14 cellular contexts compared by ENCODE assay signal in genomic region chr4:139042981-139043460, GRCh38. TPM values are rescaled to one million over a fixed set of nuclear protein-coding genes. Genes with fewer than 3 reads are reported as not detected.
DNase-seq lines count a peak whose midpoint lies in the region; ATAC-seq and TF ChIP-seq lines count a peak whose summit lies in the region.
"Had no signal": no experiment of that assay in that cellular context is flagged by ENCODE, and none has a peak within 500 bp of the region (broad histone marks: within the 10 kb centered on the region; RNA-seq: fewer than 3 reads in every experiment).

No MANE protein-coding gene starts in this region.

- peaks cover 14% of the 10 kb centered on the region for H3K36me3 ChIP-seq in IMR-90 (ENCODE audit: control insufficient read depth, insufficient read depth, low read length)
- peaks cover 0 to 53% (median 40%) of the 10 kb centered on the region in 4 donors for H3K36me3 ChIP-seq in stomach

- no peak for TF ChIP-seq RAD21 in IMR-90 (IDR thresholded peaks at IDR 0.05; ENCODE audit: low read length)

- H2BK20ac ChIP-seq in IMR-90 (ENCODE audit: low read depth, low read length), result no peak overlapping the region

- 0 out of 4 replicates have a peak overlapping the region, but pooled peaks of 1 of the 2 experiments have one; percentile 2 for H4K8ac ChIP-seq in IMR-90 (ENCODE audit: low read depth in 2 of 2, low read length in 2 of 2)

- no peak overlapping the region for H2BK5ac ChIP-seq in IMR-90 (ENCODE audit: low read depth, low read length, poor library complexity, severe bottlenecking)

- no peak overlapping the region for H4K5ac ChIP-seq in IMR-90 (ENCODE audit: low read depth, low read length)

- BruUV-seq in IMR-90 (replicated peaks; lab: Mats Ljungman, UMichigan), result no TSS peak

- TF ChIP-seq POLR2A in IMR-90 (IDR thresholded peaks at IDR 0.05; ENCODE audit: low read depth, low read length) (no peak), stomach (IDR thresholded peaks at IDR 0.05) (no peak)

- H3K23ac ChIP-seq in IMR-90 (ENCODE audit: low read depth, low read length), result no peak overlapping the region

- H3K27me3 ChIP-seq in IMR-90 (ENCODE audit: control insufficient read depth, insufficient read depth, low read length) (no peaks in the 10 kb centered on the region), stomach (no peaks in the 10 kb centered on the region)

- H3K4me3 ChIP-seq in IMR-90 (ENCODE audit: insufficient read depth, low read depth, low read length) (no peak overlapping the region), stomach (no peak overlapping the region)
- H3K4me3 ChIP-seq: psoas muscle had no signal

- H3K14ac ChIP-seq in IMR-90 (replicated peaks; ENCODE audit: low read depth, low read length), result no peak overlapping the region

- in situ Hi-C loops in IMR-90 (cut with MboI; ENCODE audit: low sequenced_read_pairs), result no loop called here

- ATAC-seq in IMR-90 (ENCODE audit: low read depth) (peak; percentile 48), esophagus mucosa (peak; percentile 41), GM21515 (IDR thresholded peaks at IDR 0.05; ENCODE audit: unreplicated experiment) (no peak)

- intact Hi-C loops in IMR-90 (cut with micrococcal nuclease), result no loop called here
- intact Hi-C loops in stomach (cut with DNase I; ENCODE audit: low total_unique reads), result no loop called here

- peaks cover 8 to 59% of the 10 kb centered on the region in 2 experiments for H3K79me1 ChIP-seq in IMR-90 (ENCODE audit: low read depth in 1 of 2, low read length in 2 of 2)

- H3K4me1 ChIP-seq in IMR-90 (ENCODE audit: control insufficient read depth, insufficient read depth, low read length), result peaks cover 7% of the 10 kb centered on the region; the same call in 1 of the 2 replicates
- H3K4me1 ChIP-seq in stomach, result peaks cover 0 to 7% (median 2%) of the 10 kb centered on the region in 4 donors

- peak; percentile 32 for DNase-seq in IMR-90
- peak; percentile 94 to 95 for DNase-seq in lung microvascular endothelial cell (ENCODE audit: low read depth in 2 of 2)
- DNase-seq in stomach, result no peak
- DNase-seq in NCI-H1105 treated with DMSO at 0.1 percent for 48 hours (lab: John Stamatoyannopoulos, UW), result no peak
- no peak for DNase-seq in RKO (ENCODE audit: low spot score)
- DNase-seq: activated CD4-positive, alpha-beta T cell treated with anti-CD3 and anti-CD28 coated beads, Interleukin-2, amount 50 U/mL, for 4 hours; activated effector memory CD4-positive, alpha-beta T cell treated with Interleukin-2 at 50 U/mL for 16 hours; GOT3; NCI-H748 treated with DMSO at 0.1 percent for 48 hours; psoas muscle had no signal

- H3K27ac ChIP-seq in IMR-90 (ENCODE audit: insufficient read depth, low read length) (no peak overlapping the region), stomach (peak overlapping the region in 4 of 5 donors; percentile 4 to 58 (median 28))
- H3K27ac ChIP-seq: C4-2B, KMS-11, psoas muscle had no signal

- no peak overlapping the region for H3K4ac ChIP-seq in IMR-90 (ENCODE audit: low read depth, low read length)

- TF ChIP-seq EP300 in stomach (IDR thresholded peaks at IDR 0.05), result no peak

- H2BK15ac ChIP-seq in IMR-90 (ENCODE audit: low read depth, low read length), result no peak overlapping the region

- POLR2A ChIA-PET in IMR-90 (lab: Charles Lee; ENCODE audit: unreplicated experiment), result no interaction called here

- 61% methylated on average over 6 of the region's 10 CpGs; no CpG with 5 or more reads in 1 of the 2 experiments for WGBS in IMR-90 (ENCODE audit: extremely low coverage in 2 of 2, insufficient read length in 1 of 2), 2 experiments
- 61 to 81% (median 79%) methylated on average over 10 of the region's 10 CpGs for WGBS in stomach, 5 donors

- H3K4me2 ChIP-seq in IMR-90 (ENCODE audit: low read depth, low read length), result no peak overlapping the region
- H3K4me2 ChIP-seq: KMS-11 had no signal

- H3K18ac ChIP-seq in IMR-90 (ENCODE audit: low read depth, low read length), result no peak overlapping the region

- H4K20me1 ChIP-seq in IMR-90 (ENCODE audit: insufficient read depth, low read length), result peaks cover 42% of the 10 kb centered on the region

- H2AK5ac ChIP-seq in IMR-90 (ENCODE audit: low read depth, low read length), result no peak overlapping the region

- dilution Hi-C loops in IMR-90 (cut with HindIII; ENCODE audit: low sequenced_read_pairs, unreplicated experiment), result no loop called here

- TF ChIP-seq CTCF in IMR-90 (conservative IDR thresholded peaks at IDR 0.05; ENCODE audit: low read depth, low read length), result no peak
- TF ChIP-seq CTCF in stomach (IDR thresholded peaks at IDR 0.05), result no peak

- H2AFZ ChIP-seq in IMR-90 (replicated peaks; ENCODE audit: low read length, poor library complexity), result no peak overlapping the region

- H2BK120ac ChIP-seq in IMR-90 (ENCODE audit: low read depth, low read length), result no peak overlapping the region

- H3K9me1 ChIP-seq in IMR-90 (ENCODE audit: insufficient read depth, low read length), result peaks cover 18% of the 10 kb centered on the region

- H3K9ac ChIP-seq in IMR-90 (ENCODE audit: low read depth, low read length), result no peak overlapping the region
- H3K9ac ChIP-seq: KMS-11 had no signal

- no peak overlapping the region for H4K91ac ChIP-seq in IMR-90 (ENCODE audit: insufficient read depth, low read depth, low read length)

- no peak overlapping the region for H3K56ac ChIP-seq in IMR-90 (ENCODE audit: extremely low read depth, insufficient read depth, low read length)

- H3K9me3 ChIP-seq in IMR-90 (ENCODE audit: control insufficient read depth, insufficient read depth, low read length) (no peaks in the 10 kb centered on the region), stomach (no peaks in the 10 kb centered on the region)
- H3K9me3 ChIP-seq: psoas muscle had no signal

- H2AK9ac ChIP-seq in IMR-90 (replicated peaks; ENCODE audit: low read depth, low read length, poor library complexity), result no peak overlapping the region

- CTCF ChIA-PET in IMR-90 (lab: Yijun Ruan, JAX), result no interaction called here

TF ChIP-seq in IMR-90, 13 proteins besides CTCF, POLR2A, EP300 and RAD21:
- TF ChIP-seq MAZ (IDR thresholded peaks at IDR 0.05; ENCODE audit: borderline replicate concordance, low read depth, low read length) (no peak), SMC3 (IDR thresholded peaks at IDR 0.05; ENCODE audit: low read depth, low read length) (no peak), USF2 (IDR thresholded peaks at IDR 0.05; ENCODE audit: low read depth, low read length) (no peak), CEBPB (IDR thresholded peaks at IDR 0.05; ENCODE audit: low read depth, low read length) (no peak), MAFK (IDR thresholded peaks at IDR 0.05; ENCODE audit: low read depth, low read length) (no peak), FOS (IDR thresholded peaks at IDR 0.05; ENCODE audit: low read depth, low read length) (no peak), RFX5 (IDR thresholded peaks at IDR 0.05; ENCODE audit: low read depth, low read length) (no peak)

RNA-seq across cellular contexts. Expression of gene NOCT, which starts 27.4 kb away (rescaled TPM):
- total RNA-seq in IMR-90 (2012; rRNA removed), result 30.8 and 41.4 TPM in 2 replicates
- 5.5 and 6.6 TPM in 2 replicates for polyA plus RNA-seq in IMR-90 (2012; rRNA removed)
- 3.6 and 4.1 TPM in 2 replicates for polyA plus RNA-seq in IMR-90 (2012; cell fraction: cytosol; rRNA removed)
- 6.0 and 6.9 TPM in 2 replicates for polyA plus RNA-seq in IMR-90 (2012; cell fraction: nucleus; rRNA removed; ENCODE audit: low replicate concordance)
- total RNA-seq in esophagus mucosa, result 11.2 TPM
- total RNA-seq in lung microvascular endothelial cell, result 18.3 and 24.6 TPM in 2 replicates
- 1 to 10 TPM in 2 of 5 donors, under 1 TPM in 1, not detected in 2; 0.58 to 4.4 (median 2.2) TPM for total RNA-seq in stomach
- polyA plus RNA-seq in stomach, result 1 to 10 TPM in 1 of 3 donors, under 1 TPM in 2; 0.38 to 1.1 (median 0.76) TPM

Comparison
In these comparisons a context has a peak if more than half of its experiments do, and no peak if none do; other contexts are left out.
1. DNase-seq: peak in IMR-90 (single experiment) and lung microvascular endothelial cell (2 of 2); none in stomach (single experiment), NCI-H1105 treated with DMSO at 0.1 percent for 48 hours (single experiment) and RKO (single experiment).